ENCODE assay signal across 8 cellular contexts in genomic region chr16:27426423-27427408, GRCh38. TPM values are rescaled to one million over a fixed set of nuclear protein-coding genes. Genes with fewer than 3 reads are reported as not detected.
DNase-seq lines count a peak whose midpoint lies in the region; ATAC-seq and TF ChIP-seq lines count a peak whose summit lies in the region.

No MANE protein-coding gene starts in this region.

- peak overlapping the region; percentile 76 for H3K27ac Mint-ChIP-seq in activated T-helper 2 cell treated with anti-CD3 and anti-CD28 coated beads, Interferon-gamma antibody, Interleukin-2, Interleukin-4, amounts not matched to agents 10 μg/mL and 5 μg/mL and 100 μg/mL, durations not matched to agents 14 hours and 24 hours and 36 hours

- ATAC-seq in DND-41 (ENCODE audit: insufficient read depth, low read depth), result peak; percentile 87
- ATAC-seq in GM19397 (IDR thresholded peaks at IDR 0.05; ENCODE audit: unreplicated experiment), result peak; percentile 75
- peak; percentile 80 for ATAC-seq in HG03378 (IDR thresholded peaks at IDR 0.05; ENCODE audit: unreplicated experiment)

- no peak overlapping the region for H3K4me3 ChIP-seq in DND-41 (ENCODE audit: low read depth in 1 of 2, low read length in 2 of 2)

- no peak for TF ChIP-seq CTCF in DND-41 (IDR thresholded peaks at IDR 0.05; ENCODE audit: borderline replicate concordance, extremely low read depth, low read length, poor library complexity, severe bottlenecking)

- intact Hi-C loops in activated T-helper 2 cell treated with anti-CD3 and anti-CD28 coated beads, Interferon-gamma antibody, Interleukin-2, Interleukin-4, amounts not matched to agents 10 μg/mL and 5 μg/mL and 100 μg/mL, durations not matched to agents 14 hours and 24 hours and 36 hours (cut with micrococcal nuclease), result loop anchor here (2.0 kb wide), 2 partner anchors 18 to 58 kb away; no protein-coding TSS in a partner anchor

- peaks cover 16% of the 10 kb centered on the region for H3K9me3 ChIP-seq in DND-41 (ENCODE audit: insufficient read depth, low read length, severe bottlenecking)

- H3K27ac ChIP-seq in DND-41 (ENCODE audit: low read length), result no peak overlapping the region

- H3K9me3 Mint-ChIP-seq in activated T-helper 2 cell treated with anti-CD3 and anti-CD28 coated beads, Interferon-gamma antibody, Interleukin-2, Interleukin-4, amounts not matched to agents 10 μg/mL and 5 μg/mL and 100 μg/mL, durations not matched to agents 14 hours and 24 hours and 36 hours, result peaks cover 14% of the 10 kb centered on the region

- H2AFZ ChIP-seq in DND-41 (ENCODE audit: low read depth, low read length), result no peak overlapping the region

- H4K20me1 ChIP-seq in DND-41 (ENCODE audit: insufficient read depth, low read length), result no peaks in the 10 kb centered on the region

- peaks cover 86% of the 10 kb centered on the region for H3K36me3 Mint-ChIP-seq in activated T-helper 2 cell treated with anti-CD3 and anti-CD28 coated beads, Interferon-gamma antibody, Interleukin-2, Interleukin-4, amounts not matched to agents 10 μg/mL and 5 μg/mL and 100 μg/mL, durations not matched to agents 14 hours and 24 hours and 36 hours (ENCODE audit: low read depth)

- peak; percentile 56 for DNase-seq in DND-41
- peak; percentile 87 for DNase-seq in RKO (ENCODE audit: low spot score)
- peak; percentile 66 for DNase-seq in activated T-helper 2 cell treated with anti-CD3 and anti-CD28 coated beads, Interferon-gamma antibody, Interleukin-2, Interleukin-4, amounts not matched to agents 10 μg/mL and 5 μg/mL and 100 μg/mL, durations not matched to agents 14 hours and 24 hours and 36 hours (ENCODE audit: low spot score)
- peak; percentile 12 for DNase-seq in iPS DF 19.7 (ENCODE audit: low read depth, low spot score)
- peak; percentile 69 to 71 for DNase-seq in stimulated activated CD8-positive, alpha-beta memory T cell treated with anti-CD3 and anti-CD28 coated beads, Interleukin-15, amount 100 ng/mL, for 48 hours (ENCODE audit: low read depth in 2 of 2)
- DNase-seq in NCI-H524 treated with DMSO at 0.1 percent for 48 hours (lab: John Stamatoyannopoulos, UW), result no peak

- H3K4me1 Mint-ChIP-seq in activated T-helper 2 cell treated with anti-CD3 and anti-CD28 coated beads, Interferon-gamma antibody, Interleukin-2, Interleukin-4, amounts not matched to agents 10 μg/mL and 5 μg/mL and 100 μg/mL, durations not matched to agents 14 hours and 24 hours and 36 hours (ENCODE audit: low read depth), result peaks cover 50% of the 10 kb centered on the region

- no peaks in the 10 kb centered on the region for H3K27me3 ChIP-seq in DND-41 (ENCODE audit: insufficient read depth, low read length, poor library complexity)

- peak overlapping the region; percentile 37 for H3K4me3 Mint-ChIP-seq in activated T-helper 2 cell treated with anti-CD3 and anti-CD28 coated beads, Interferon-gamma antibody, Interleukin-2, Interleukin-4, amounts not matched to agents 10 μg/mL and 5 μg/mL and 100 μg/mL, durations not matched to agents 14 hours and 24 hours and 36 hours (ENCODE audit: low read depth)

- H3K79me2 ChIP-seq in DND-41 (ENCODE audit: insufficient read depth, low read length), result no peaks in the 10 kb centered on the region

- no peaks in the 10 kb centered on the region for H3K36me3 ChIP-seq in DND-41 (ENCODE audit: insufficient read depth, low read length)

- no peak overlapping the region for H3K9ac ChIP-seq in DND-41 (ENCODE audit: low read depth, low read length)

- no peaks in the 10 kb centered on the region; the same call in 1 of the 2 replicates for H3K4me1 ChIP-seq in DND-41 (ENCODE audit: insufficient read depth, low read length)

- no peaks in the 10 kb centered on the region for H3K27me3 Mint-ChIP-seq in activated T-helper 2 cell treated with anti-CD3 and anti-CD28 coated beads, Interferon-gamma antibody, Interleukin-2, Interleukin-4, amounts not matched to agents 10 μg/mL and 5 μg/mL and 100 μg/mL, durations not matched to agents 14 hours and 24 hours and 36 hours (ENCODE audit: low read depth)

- no peak overlapping the region for H3K4me2 ChIP-seq in DND-41 (ENCODE audit: insufficient read depth, low read length)

RNA-seq across cellular contexts. Expression of gene IL21R, which starts 24.7 kb away (rescaled TPM):
- total RNA-seq in activated T-helper 2 cell treated with anti-CD3 and anti-CD28 coated beads, Interferon-gamma antibody, Interleukin-2, Interleukin-4, amounts not matched to agents 10 μg/mL and 5 μg/mL and 100 μg/mL, durations not matched to agents 14 hours and 24 hours and 36 hours, result 84.2 and 84.5 TPM in 2 replicates
